Comparison of ENCODE assay signal across 2 cellular contexts in genomic region chr3:89172150-89172549, GRCh38.
TF ChIP-seq lines count a peak whose summit lies in the region.

No MANE protein-coding gene starts in this region.

TF ChIP-seq in GM23338, 12 proteins besides CTCF, POLR2A, EP300 and RAD21 (continued from another document):
- TF ChIP-seq ZNF462 (CRISPR knock-in tag; IDR thresholded peaks at IDR 0.05) (peak; percentile 78; the same call in 1 of the 2 replicates), CREB1 (CRISPR knock-in tag; IDR thresholded peaks at IDR 0.05; ENCODE audit: low read depth) (no peak), REST (IDR thresholded peaks at IDR 0.05; ENCODE audit: unreplicated experiment) (no peak)

TF ChIP-seq in WTC11, 78 proteins besides CTCF, POLR2A, EP300 and RAD21 (continued from another document):
- TF ChIP-seq AFF4 (CRISPR knock-in tag; IDR thresholded peaks at IDR 0.05; ENCODE audit: borderline replicate concordance) (no peak), E2F4 (CRISPR knock-in tag; IDR thresholded peaks at IDR 0.05; ENCODE audit: borderline replicate concordance, low read depth) (no peak), ATF1 (CRISPR knock-in tag; IDR thresholded peaks at IDR 0.05) (no peak)
